In genomic region chr10:308572-309085, GRCh38 we compare ENCODE assay signal across 1 cellular context.
TF ChIP-seq lines count a peak whose summit lies in the region.

No MANE protein-coding gene starts in this region.

TF ChIP-seq in liver, 16 proteins besides CTCF, POLR2A, EP300 and RAD21 (continued from another document):
- no peak for TF ChIP-seq ZBTB33 (IDR thresholded peaks at IDR 0.05)
TF ChIP-seq in liver: peak in this region for 7.
